In genomic region chr17:1004769-1005295, GRCh38 we compare ENCODE assay signal across 11 cellular contexts. TPM values are rescaled to one million over a fixed set of nuclear protein-coding genes. Genes with fewer than 3 reads are reported as not detected.
DNase-seq lines count a peak whose midpoint lies in the region; ATAC-seq, FAIRE-seq and TF ChIP-seq lines count a peak whose summit lies in the region.
"Had no signal": no experiment of that assay in that cellular context is flagged by ENCODE, and none has a peak within 500 bp of the region (broad histone marks: within the 10 kb centered on the region; RNA-seq: fewer than 3 reads in every experiment).

No MANE protein-coding gene starts in this region.

- H3K36me3 ChIP-seq in breast epithelium (no peaks in the 10 kb centered on the region), mammary epithelial cell (ENCODE audit: insufficient read depth, low read length) (peaks cover 16% of the 10 kb centered on the region), K562 (ENCODE audit: control insufficient read depth, insufficient read depth, low read length) (peaks cover 29% of the 10 kb centered on the region; the same call in 2 of the 3 replicates), mesendoderm (ENCODE audit: control insufficient read depth, insufficient read depth, low read length) (peaks cover 7% of the 10 kb centered on the region), transverse colon (peaks cover 0 to 29% (median 3%) of the 10 kb centered on the region in 4 donors)

- no peaks in the 10 kb centered on the region for H3K9me1 ChIP-seq in K562 (ENCODE audit: control insufficient read depth, insufficient read depth, low read length)

- no peak for DNase-seq in breast epithelium (ENCODE audit: low spot score in 2 of 2)
- DNase-seq in mammary epithelial cell, result no peak
- DNase-seq in K562 (ENCODE audit: extremely low read depth in 1 of 4, low spot score in 3 of 4), result peak; percentile 25 to 45 (median 38)
- DNase-seq in mesendoderm, result peak; percentile 67
- DNase-seq in transverse colon, result no peak
- no peak for DNase-seq in Kasumi-1 (lab: John Stamatoyannopoulos, UW)
- no peak for DNase-seq in left lobe of liver (ENCODE audit: low spot score)
- DNase-seq: GF-D8; stimulated activated CD4-positive, alpha-beta T cell treated with anti-CD3 and anti-CD28 coated beads, Interleukin-2, amount 100 ng/mL, for 48 hours had no signal

- no peak overlapping the region for H3K4me3 ChIP-seq in breast epithelium
- no peak overlapping the region for H3K4me3 ChIP-seq in mammary epithelial cell (replicated peaks in 1 of 3; ENCODE audit: insufficient read depth in 1 of 3, low read depth in 2 of 3, low read length in 3 of 3)
- no peak overlapping the region for H3K4me3 ChIP-seq in K562
- H3K4me3 ChIP-seq in mesendoderm (ENCODE audit: low read length), result no peak overlapping the region
- H3K4me3 ChIP-seq in transverse colon, result no peak overlapping the region
- H3K4me3 ChIP-seq: SK-N-MC had no signal

- no peak overlapping the region for H2AK5ac ChIP-seq in mesendoderm (ENCODE audit: low read length)

- in situ Hi-C loops in mammary epithelial cell (cut with MboI; ENCODE audit: low sequenced_read_pairs in 2 of 2) (no loop called here), K562 (cut with MboI) (no loop called here), transverse colon (cut with MboI; ENCODE audit: low pct_ligation_motif_present in 1 of 4, low pct_unique_long_range_greater_than_20kb in 1 of 4, low sequenced_read_pairs in 3 of 4) (no loop called here)

- H2BK15ac ChIP-seq in mesendoderm (replicated peaks; ENCODE audit: low read depth), result no peak overlapping the region

- TF ChIP-seq EP300 in K562 (IDR thresholded peaks at IDR 0.05; ENCODE audit: low read length) (no peak), transverse colon (IDR thresholded peaks at IDR 0.05; ENCODE audit: low read depth) (no peak)

- no peak overlapping the region for H3K4me2 ChIP-seq in mammary epithelial cell (ENCODE audit: insufficient read depth, low read depth, low read length)
- no peak overlapping the region for H3K4me2 ChIP-seq in K562 (ENCODE audit: insufficient read depth, low read length)
- no peak overlapping the region for H3K4me2 ChIP-seq in mesendoderm (ENCODE audit: low read length)

- H2BK120ac ChIP-seq in mesendoderm (ENCODE audit: low read depth, low read length), result no peak overlapping the region

- H3K79me2 ChIP-seq in mammary epithelial cell (ENCODE audit: insufficient read depth, low read length) (peaks cover 23% of the 10 kb centered on the region), K562 (ENCODE audit: control insufficient read depth, insufficient read depth, low read length) (no peaks in the 10 kb centered on the region), mesendoderm (ENCODE audit: control insufficient read depth, insufficient read depth, low read length) (no peaks in the 10 kb centered on the region)

- BruUV-seq in mammary epithelial cell (replicated peaks; lab: Mats Ljungman, UMichigan), result no TSS peak
- no TSS peak for BruUV-seq in K562 (replicated peaks; lab: Mats Ljungman, UMichigan)

- no peak overlapping the region for H3K18ac ChIP-seq in mesendoderm (ENCODE audit: low read length)

- H3K9ac ChIP-seq in mammary epithelial cell (ENCODE audit: insufficient read depth, low read length) (no peak overlapping the region), K562 (ENCODE audit: insufficient read depth in 1 of 2, low read depth in 2 of 2, low read length in 2 of 2) (peak overlapping the region in 1 of 2 experiments; percentile 68; a peak in 2 of 4 replicates), mesendoderm (ENCODE audit: low read length) (no peak overlapping the region)

- H2AFZ ChIP-seq in mammary epithelial cell (ENCODE audit: low read depth, low read length), result no peak overlapping the region
- H2AFZ ChIP-seq in K562 (ENCODE audit: low read depth, low read length), result no peak overlapping the region

- peaks cover 11 to 21% of the 10 kb centered on the region in 2 donors for H3K4me1 ChIP-seq in breast epithelium
- H3K4me1 ChIP-seq in mammary epithelial cell (ENCODE audit: insufficient read depth, low read length), result peaks cover 22% of the 10 kb centered on the region
- H3K4me1 ChIP-seq in K562 (replicated peaks in 1 of 2; ENCODE audit: control insufficient read depth in 2 of 2, insufficient read depth in 2 of 2, low read length in 2 of 2), result peaks cover 0 to 27% of the 10 kb centered on the region in 2 experiments; a peak in 2 of 5 replicates
- no peaks in the 10 kb centered on the region for H3K4me1 ChIP-seq in mesendoderm (ENCODE audit: control insufficient read depth, low read depth, low read length)
- H3K4me1 ChIP-seq in transverse colon, result peaks cover 26 to 58% (median 44%) of the 10 kb centered on the region in 4 donors

- H3K9me3 ChIP-seq in breast epithelium (no peaks in the 10 kb centered on the region), mammary epithelial cell (replicated peaks; ENCODE audit: insufficient read depth, low read length) (no peaks in the 10 kb centered on the region), K562 (replicated peaks; ENCODE audit: control insufficient read depth, insufficient read depth, low read depth, low read length) (no peaks in the 10 kb centered on the region), transverse colon (no peaks in the 10 kb centered on the region)

- ATAC-seq in K562 (peak; percentile 49; the same call in 2 of the 3 replicates), HG03432 (IDR thresholded peaks at IDR 0.05; ENCODE audit: unreplicated experiment) (no peak), left lobe of liver (no peak)

- CTCF ChIA-PET in mammary epithelial cell (lab: Charles Lee; ENCODE audit: low non-redundant PET), result no interaction called here
- CTCF ChIA-PET in K562 (lab: Yijun Ruan, JAX; ENCODE audit: low intra/inter-chr PET ratio), result no interaction called here

- dilution Hi-C loops in mammary epithelial cell (cut with HindIII; ENCODE audit: low sequenced_read_pairs), result loop anchor here (5.0 kb wide), 1 partner anchor 52 kb away; no protein-coding TSS in a partner anchor

- H3K27ac ChIP-seq in breast epithelium, result peak overlapping the region; percentile 73 to 76
- no peak overlapping the region for H3K27ac ChIP-seq in mammary epithelial cell (ENCODE audit: insufficient read depth, low read depth, low read length)
- no peak overlapping the region for H3K27ac ChIP-seq in K562 (ENCODE audit: extremely low read depth, low read depth, low read length)
- H3K27ac ChIP-seq in mesendoderm (ENCODE audit: low read depth, low read length), result no peak overlapping the region
- peak overlapping the region; percentile 48 to 86 (median 74) for H3K27ac ChIP-seq in transverse colon

- H3K23ac ChIP-seq in mesendoderm (ENCODE audit: low read length), result no peak overlapping the region

- no peak for FAIRE-seq in K562 (lab: Jason Lieb, UNC)

- TF ChIP-seq RAD21 in K562 (CRISPR knock-in tag; conservative IDR thresholded peaks at IDR 0.05 in 1 of 2, IDR thresholded peaks at IDR 0.05 in 1 of 2), result no peak

- WGBS in mammary epithelial cell (ENCODE audit: low coverage, missing lambda C conversion rate), result 64% methylated on average over 10 of the region's 13 CpGs
- WGBS in K562 (ENCODE audit: insufficient coverage, low coverage, missing lambda C conversion rate), result 54% methylated on average over 8 of the region's 13 CpGs
- WGBS in mesendoderm (ENCODE audit: extremely low coverage, insufficient coverage, low lambda C conversion rate), result no CpG with 5 or more reads among the region's 13 CpGs
- WGBS in transverse colon (ENCODE audit: low coverage in 1 of 2), 2 donors, result 82% methylated on average over 13 of the region's 13 CpGs; no CpG with 5 or more reads in 1 of the 2 donors

- H3K27me3 ChIP-seq in breast epithelium (no peaks in the 10 kb centered on the region), mammary epithelial cell (ENCODE audit: insufficient read depth, low read length) (no peaks in the 10 kb centered on the region), K562 (ENCODE audit: control insufficient read depth in 2 of 2, insufficient read depth in 2 of 2, low read length in 2 of 2) (peaks cover 0 to 4% of the 10 kb centered on the region in 2 experiments; a peak in 2 of 5 replicates), mesendoderm (ENCODE audit: insufficient read depth, low read length, poor library complexity) (no peaks in the 10 kb centered on the region), transverse colon (no peaks in the 10 kb centered on the region)

- H3K56ac ChIP-seq in mesendoderm (ENCODE audit: low read length), result no peak overlapping the region

- H4K20me1 ChIP-seq in mammary epithelial cell (ENCODE audit: insufficient read depth, low read length), result no peaks in the 10 kb centered on the region
- no peaks in the 10 kb centered on the region for H4K20me1 ChIP-seq in K562 (replicated peaks; ENCODE audit: control insufficient read depth, insufficient read depth, low read length)

- H4K8ac ChIP-seq in mesendoderm (ENCODE audit: low read depth, low read length), result no peak overlapping the region

- H3K79me1 ChIP-seq in mesendoderm (ENCODE audit: low read length), result no peaks in the 10 kb centered on the region

- POLR2A ChIA-PET in K562 (lab: Yijun Ruan, JAX), result interaction anchor here (0.6 to 1.0 kb wide), 3 partner anchors 14 to 289 kb away, joined by 3 to 4 read pairs (median 3); no protein-coding TSS in a partner anchor

- H4K5ac ChIP-seq in mesendoderm (ENCODE audit: low read length), result no peak overlapping the region

- TF ChIP-seq POLR2A in breast epithelium (IDR thresholded peaks at IDR 0.05) (no peak), K562 (conservative IDR thresholded peaks at IDR 0.05) (no peak), transverse colon (IDR thresholded peaks at IDR 0.05) (no peak)

- TF ChIP-seq CTCF in breast epithelium (IDR thresholded peaks at IDR 0.05), result no peak
- no peak for TF ChIP-seq CTCF in mammary epithelial cell (conservative IDR thresholded peaks at IDR 0.05 in 1 of 2, IDR thresholded peaks at IDR 0.05 in 1 of 2; ENCODE audit: extremely low read depth in 1 of 2, insufficient read depth in 1 of 2, low read depth in 1 of 2, low read length in 2 of 2)
- TF ChIP-seq CTCF in K562 (IDR thresholded peaks at IDR 0.05 in 2 of 3, conservative IDR thresholded peaks at IDR 0.05 in 1 of 3; ENCODE audit: insufficient read depth in 2 of 3, low read depth in 1 of 3, low read length in 3 of 3), result no peak
- no peak for TF ChIP-seq CTCF in transverse colon (IDR thresholded peaks at IDR 0.05)

- H2BK5ac ChIP-seq in mesendoderm (ENCODE audit: low read length), result no peak overlapping the region

- intact Hi-C loops in breast epithelium (cut with DNase I; ENCODE audit: low total_unique reads) (no loop called here), mammary epithelial cell (cut with micrococcal nuclease) (no loop called here), K562 (cut with micrococcal nuclease) (no loop called here), transverse colon (cut with DNase I; ENCODE audit: low total_unique reads) (loop anchor here (5.0 kb wide), 1 partner anchor 52 kb away; no protein-coding TSS in a partner anchor)

- no peak overlapping the region for H3K4ac ChIP-seq in mesendoderm (ENCODE audit: low read depth, low read length)

RNA-seq across cellular contexts. Expression of gene TIMM22, which starts 7.9 kb away (rescaled TPM):
- 10 to 100 TPM; 10.1 to 12.0 (median 10.8) TPM for total RNA-seq in breast epithelium
- 10 to 100 TPM; 14.3 to 17.2 TPM for total RNA-seq in mammary epithelial cell
- polyA plus RNA-seq in mammary epithelial cell, result 17.8 TPM
- 20.6 TPM for polyA minus RNA-seq in mammary epithelial cell
- 12.8 and 27.3 TPM in 2 replicates for total RNA-seq in K562 (2011; cell fraction: chromatin; rRNA removed; ENCODE audit: low replicate concordance)
- total RNA-seq in K562 (2011; cell fraction: nucleolus; rRNA removed), result 18.2 and 22.8 TPM in 2 replicates
- 14.2 and 16.1 TPM in 2 replicates for total RNA-seq in K562 (2011; cell fraction: nucleoplasm; rRNA removed)
- 12.3 and 13.9 TPM in 2 replicates for total RNA-seq in K562 (2014; rRNA removed)
- total RNA-seq in K562 (2014; rRNA removed; fragmentation: Illumina TruSeq; extraction: Trizol), result 9.2 and 10.3 TPM in 2 replicates
- total RNA-seq in K562 (2015; rRNA removed; fragmentation: Illumina TruSeq; extraction: Trizol), result 11.8 and 12.2 TPM in 2 replicates
- total RNA-seq in K562 (2021), result 12.8 and 14.1 TPM in 2 replicates
- 6.2 and 7.2 TPM in 2 replicates for polyA plus RNA-seq in K562 (2011; rRNA removed)
- polyA plus RNA-seq in K562 (2011; cell fraction: cytosol; rRNA removed), result 8.5 and 8.8 TPM in 2 replicates
- polyA plus RNA-seq in K562 (2011; cell fraction: nucleus; rRNA removed), result 5.2 and 5.3 TPM in 2 replicates
- 6.9 and 11.7 TPM in 2 replicates for polyA plus RNA-seq in K562 (2012)
- 13.1 and 13.4 TPM in 2 replicates for polyA plus RNA-seq in K562 (2014; fragmentation: Illumina TruSeq; extraction: Trizol)
- 1 to 10 TPM; 5.9 to 6.1 TPM for polyA plus RNA-seq in K562 (2014; fragmentation: Nextera tagmentation; extraction: Ambion mirVana)
- 10.1 and 12.5 TPM in 2 replicates for polyA plus RNA-seq in K562 (2014; rRNA removed)
- polyA minus RNA-seq in K562 (2011; rRNA and poly(A)+ RNA removed), result 10.1 and 14.2 TPM in 2 replicates
- 3.6 and 6.3 TPM in 2 replicates for polyA minus RNA-seq in K562 (2011; cell fraction: cytosol; rRNA and poly(A)+ RNA removed)
- polyA minus RNA-seq in K562 (2011; cell fraction: nucleus; rRNA and poly(A)+ RNA removed), result 10.9 and 14.9 TPM in 2 replicates
- 16.4 TPM for polyA plus RNA-seq in mesendoderm (2013, experiment 1 of 2)
- polyA plus RNA-seq in mesendoderm (2013, experiment 2 of 2), result 16.9 TPM
- 10 to 100 TPM; 10.5 to 17.6 (median 12.1) TPM for total RNA-seq in transverse colon
- 4.2 TPM for total RNA-seq in left lobe of liver

RNA-seq across cellular contexts. Expression of gene NXN, which starts 25.3 kb away (rescaled TPM):
- total RNA-seq in breast epithelium (10 to 100 TPM in 2 of 3 donors, 1 to 10 TPM in 1; 9.3 to 14.3 (median 12.8) TPM), mammary epithelial cell (100 to 1,000 TPM; 126 to 128 TPM), K562 (2014; rRNA removed) (0.04 TPM in 1 of 2 replicates, not detected in the other), K562 (2014; rRNA removed; fragmentation: Illumina TruSeq; extraction: Trizol) (0.06 TPM in 1 of 2 replicates, not detected in the other), K562 (2015; rRNA removed; fragmentation: Illumina TruSeq; extraction: Trizol) (not detected in 2 replicates), K562 (2021) (0.27 and 0.34 TPM in 2 replicates), transverse colon (100 to 1,000 TPM in 1 of 4 donors, 10 to 100 TPM in 3; 10.6 to 222 (median 13.8) TPM), left lobe of liver (8.1 TPM)
- polyA plus RNA-seq in mammary epithelial cell (87.8 TPM), K562 (2011; rRNA removed) (0.31 and 0.35 TPM in 2 replicates), K562 (2014; fragmentation: Illumina TruSeq; extraction: Trizol) (0.11 and 0.39 TPM in 2 replicates), K562 (2014; fragmentation: Nextera tagmentation; extraction: Ambion mirVana) (not detected), K562 (2014; rRNA removed) (0.08 TPM in 1 of 2 replicates, not detected in the other)
- polyA minus RNA-seq in mammary epithelial cell, result 188 TPM
- 1.4 and 2.2 TPM in 2 replicates for total RNA-seq in K562 (2011; cell fraction: chromatin; rRNA removed; ENCODE audit: low replicate concordance)
- total RNA-seq in K562 (2011; cell fraction: nucleolus; rRNA removed), result 0.92 and 2.7 TPM in 2 replicates
- 0.51 and 1.5 TPM in 2 replicates for total RNA-seq in K562 (2011; cell fraction: nucleoplasm; rRNA removed)
- polyA plus RNA-seq in K562 (2011; cell fraction: cytosol; rRNA removed), result 0.44 and 0.51 TPM in 2 replicates
- 0.20 and 0.70 TPM in 2 replicates for polyA plus RNA-seq in K562 (2011; cell fraction: nucleus; rRNA removed)
- 0.25 and 0.60 TPM in 2 replicates for polyA plus RNA-seq in K562 (2012)
- polyA minus RNA-seq in K562 (2011; rRNA and poly(A)+ RNA removed), result 0.63 and 0.66 TPM in 2 replicates
- 3.7 TPM in 1 of 2 replicates, not detected in the other for polyA minus RNA-seq in K562 (2011; cell fraction: cytosol; rRNA and poly(A)+ RNA removed)
- polyA minus RNA-seq in K562 (2011; cell fraction: nucleus; rRNA and poly(A)+ RNA removed), result not detected in 2 replicates
- 125 TPM for polyA plus RNA-seq in mesendoderm (2013, experiment 1 of 2)
- polyA plus RNA-seq in mesendoderm (2013, experiment 2 of 2), result 122 TPM

Comparison
In these comparisons a context has a peak if more than half of its experiments do, and no peak if none do; other contexts are left out.
1. H3K27ac ChIP-seq: peak in breast epithelium (2 of 2) and transverse colon (4 of 4); none in mammary epithelial cell (single experiment), K562 (single experiment) and mesendoderm (single experiment).
2. DNase-seq: peak in K562 (4 of 4) and mesendoderm (single experiment); none in breast epithelium (0 of 2), mammary epithelial cell (single experiment), transverse colon (single experiment), Kasumi-1 (0 of 2) and left lobe of liver (single experiment).